ENCODE assay signal across 8 cellular contexts in the genomic region with DNA sequence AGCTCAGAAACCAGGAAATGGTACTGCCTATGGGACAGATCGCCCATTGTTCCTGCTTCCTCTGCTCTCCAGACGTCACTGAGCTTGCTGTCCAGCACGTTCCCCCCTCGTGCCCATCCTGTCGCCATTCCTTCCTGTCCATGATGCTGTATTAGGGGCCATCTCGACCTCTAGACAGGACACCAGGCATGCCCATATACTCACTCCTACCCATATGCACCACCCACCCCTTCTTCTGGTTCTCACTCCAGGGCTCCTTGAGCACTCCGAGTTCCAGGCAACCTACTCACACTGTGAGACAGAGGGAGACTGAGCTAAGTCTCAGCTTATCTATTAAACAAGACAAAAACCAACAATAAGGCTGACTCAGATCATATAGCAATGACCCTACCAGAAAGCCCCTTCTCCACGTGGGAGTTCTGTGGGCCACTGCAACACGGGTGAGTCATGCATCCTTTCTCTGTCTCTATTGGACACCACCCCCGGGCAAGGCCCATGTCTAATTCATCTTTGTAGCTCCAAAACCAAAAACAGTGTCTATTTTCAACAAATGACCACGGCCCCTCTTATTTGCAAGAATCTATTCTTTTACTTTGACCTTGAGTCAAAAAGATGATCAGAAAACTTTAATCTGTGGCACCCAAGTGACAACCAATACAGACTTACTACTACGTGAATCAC.
DNase-seq lines count a peak whose midpoint lies in the region; TF ChIP-seq lines count a peak whose summit lies in the region.

No MANE protein-coding gene starts in this region.

- DNase-seq in AG09319 (ENCODE audit: extremely low read depth, low read depth), result peak; percentile 28
- peak; percentile 65 for DNase-seq in GM20000 (ENCODE audit: low spot score)
- DNase-seq in NCI-H226, result peak; percentile 91
- peak; percentile 41 to 43 for DNase-seq in erythroblast (lab: John Stamatoyannopoulos, UW)
- DNase-seq in osteoblast (ENCODE audit: insufficient read length, low spot score, missing footprints), result peak; percentile 98
- no peak for DNase-seq in testis
- no peak for DNase-seq in activated T-helper 2 cell treated with anti-CD3 and anti-CD28 coated beads, Interferon-gamma antibody, Interleukin-2, Interleukin-4, amounts not matched to agents 10 μg/mL and 5 μg/mL and 100 μg/mL, durations not matched to agents 14 hours and 24 hours and 36 hours (ENCODE audit: low spot score)
- no peak for DNase-seq in ureter (ENCODE audit: low spot score)

- H3K36me3 Mint-ChIP-seq in activated T-helper 2 cell treated with anti-CD3 and anti-CD28 coated beads, Interferon-gamma antibody, Interleukin-2, Interleukin-4, amounts not matched to agents 10 μg/mL and 5 μg/mL and 100 μg/mL, durations not matched to agents 14 hours and 24 hours and 36 hours (ENCODE audit: low read depth), result no peaks in the 10 kb centered on the region

- H3K4me1 ChIP-seq in osteoblast (ENCODE audit: insufficient read depth, low read length) (peaks cover 32% of the 10 kb centered on the region), testis (no peaks in the 10 kb centered on the region)

- H3K27me3 ChIP-seq in osteoblast (ENCODE audit: insufficient read depth, low read length) (no peaks in the 10 kb centered on the region), testis (no peaks in the 10 kb centered on the region)

- peaks cover 5% of the 10 kb centered on the region for H3K79me2 ChIP-seq in osteoblast (ENCODE audit: insufficient read depth, low read length)

- H3K9me3 Mint-ChIP-seq in activated T-helper 2 cell treated with anti-CD3 and anti-CD28 coated beads, Interferon-gamma antibody, Interleukin-2, Interleukin-4, amounts not matched to agents 10 μg/mL and 5 μg/mL and 100 μg/mL, durations not matched to agents 14 hours and 24 hours and 36 hours, result no peaks in the 10 kb centered on the region

- TF ChIP-seq CTCF in AG09319 (IDR thresholded peaks at IDR 0.05; ENCODE audit: low read depth, low read length), result no peak
- no peak for TF ChIP-seq CTCF in GM20000 (IDR thresholded peaks at IDR 0.05; ENCODE audit: extremely low read depth, missing control alignments)
- TF ChIP-seq CTCF in osteoblast (IDR thresholded peaks at IDR 0.05; ENCODE audit: extremely low read depth, low read depth, low read length), result no peak
- TF ChIP-seq CTCF in testis (IDR thresholded peaks at IDR 0.05), result no peak

- WGBS in testis, 2 donors, result 72 to 75% methylated on average over 8 to 12 of the region's 12 CpGs

- peak overlapping the region; percentile 58 for H3K4me2 ChIP-seq in osteoblast (ENCODE audit: insufficient read depth, low read length)

- H3K36me3 ChIP-seq in osteoblast (ENCODE audit: insufficient read depth, low read length) (no peaks in the 10 kb centered on the region), testis (ENCODE audit: low read depth, missing control alignments) (no peaks in the 10 kb centered on the region)

- no peak overlapping the region for H3K4me3 ChIP-seq in osteoblast (ENCODE audit: insufficient read depth, low read length)
- H3K4me3 ChIP-seq in testis, result no peak overlapping the region

- H4K20me1 ChIP-seq in osteoblast (ENCODE audit: insufficient read depth, low read length), result peaks cover 3% of the 10 kb centered on the region

- no peak for TF ChIP-seq POLR2A in erythroblast (IDR thresholded peaks at IDR 0.05; ENCODE audit: low read length)
- TF ChIP-seq POLR2A in testis (IDR thresholded peaks at IDR 0.05), result no peak

- H3K27ac Mint-ChIP-seq in activated T-helper 2 cell treated with anti-CD3 and anti-CD28 coated beads, Interferon-gamma antibody, Interleukin-2, Interleukin-4, amounts not matched to agents 10 μg/mL and 5 μg/mL and 100 μg/mL, durations not matched to agents 14 hours and 24 hours and 36 hours, result no peak overlapping the region

- H3K27ac ChIP-seq in osteoblast (ENCODE audit: low read depth, low read length) (peak overlapping the region; percentile 93), testis (no peak overlapping the region)

- H3K4me3 Mint-ChIP-seq in activated T-helper 2 cell treated with anti-CD3 and anti-CD28 coated beads, Interferon-gamma antibody, Interleukin-2, Interleukin-4, amounts not matched to agents 10 μg/mL and 5 μg/mL and 100 μg/mL, durations not matched to agents 14 hours and 24 hours and 36 hours (ENCODE audit: low read depth), result no peak overlapping the region

- H3K9me3 ChIP-seq in osteoblast (ENCODE audit: low read depth, low read length) (no peaks in the 10 kb centered on the region), testis (no peaks in the 10 kb centered on the region)

- intact Hi-C loops in testis (cut with DNase I; ENCODE audit: low total_unique reads), result no loop called here
- intact Hi-C loops in activated T-helper 2 cell treated with anti-CD3 and anti-CD28 coated beads, Interferon-gamma antibody, Interleukin-2, Interleukin-4, amounts not matched to agents 10 μg/mL and 5 μg/mL and 100 μg/mL, durations not matched to agents 14 hours and 24 hours and 36 hours (cut with micrococcal nuclease), result no loop called here

- H2AFZ ChIP-seq in osteoblast (ENCODE audit: low read length), result no peak overlapping the region

- H3K27me3 Mint-ChIP-seq in activated T-helper 2 cell treated with anti-CD3 and anti-CD28 coated beads, Interferon-gamma antibody, Interleukin-2, Interleukin-4, amounts not matched to agents 10 μg/mL and 5 μg/mL and 100 μg/mL, durations not matched to agents 14 hours and 24 hours and 36 hours (ENCODE audit: low read depth), result peaks cover 14% of the 10 kb centered on the region

- H3K4me1 Mint-ChIP-seq in activated T-helper 2 cell treated with anti-CD3 and anti-CD28 coated beads, Interferon-gamma antibody, Interleukin-2, Interleukin-4, amounts not matched to agents 10 μg/mL and 5 μg/mL and 100 μg/mL, durations not matched to agents 14 hours and 24 hours and 36 hours (ENCODE audit: low read depth), result peaks cover 10% of the 10 kb centered on the region

Comparison
In these comparisons a context has a peak if more than half of its experiments do, and no peak if none do; other contexts are left out.
1. DNase-seq: peak in AG09319 (single experiment), GM20000 (single experiment), NCI-H226 (single experiment), erythroblast (2 of 2) and osteoblast (single experiment); none in testis (single experiment), activated T-helper 2 cell treated with anti-CD3 and anti-CD28 coated beads, Interferon-gamma antibody, Interleukin-2, Interleukin-4, amounts not matched to agents 10 μg/mL and 5 μg/mL and 100 μg/mL, durations not matched to agents 14 hours and 24 hours and 36 hours (single experiment) and ureter (single experiment).